In genomic region chr7:92634924-92635519, GRCh38 we compare ENCODE assay signal across 8 cellular contexts. TPM values are rescaled to one million over a fixed set of nuclear protein-coding genes. Genes with fewer than 3 reads are reported as not detected.
DNase-seq lines count a peak whose midpoint lies in the region; ATAC-seq lines count a peak whose summit lies in the region.

No MANE protein-coding gene starts in this region.

- peak; percentile 74 for DNase-seq in activated CD4-positive, alpha-beta T cell treated with anti-CD3 and anti-CD28 coated beads, Interleukin-2, amount 10 ng/mL, durations not matched to agents 24 days and 14 days
- DNase-seq in activated CD4-positive, alpha-beta T cell treated with anti-CD3 and anti-CD28 coated beads, Interleukin-2, amount 50 U/mL, for 4 hours = no peak
- no peak for DNase-seq in T-helper 17 cell
- DNase-seq in fibroblast of the conjunctiva (ENCODE audit: low read depth) = peak; percentile 64
- no peak for DNase-seq in iPS-NIHi7 (ENCODE audit: extremely low spot score)
- no peak for DNase-seq in NCI-H1105 treated with DMSO at 0.1 percent for 48 hours (lab: John Stamatoyannopoulos, UW)

- peak overlapping the region; percentile 70 for H3K4me3 Mint-ChIP-seq in activated CD4-positive, alpha-beta T cell treated with anti-CD3 and anti-CD28 coated beads, Interleukin-2, amount 10 ng/mL, durations not matched to agents 24 days and 14 days
- no peak overlapping the region for H3K4me3 Mint-ChIP-seq in T-helper 17 cell

- H3K4me2 ChIP-seq in skeletal muscle satellite cell (ENCODE audit: low read length) = peak overlapping the region; percentile 63

- peaks cover 49% of the 10 kb centered on the region for H3K4me1 ChIP-seq in skeletal muscle satellite cell (ENCODE audit: control insufficient read depth, insufficient read depth, low read length)

- peak overlapping the region; percentile 68 for H3K9ac ChIP-seq in skeletal muscle satellite cell (ENCODE audit: low read depth, low read length)

- ATAC-seq in HG03196 (IDR thresholded peaks at IDR 0.05; ENCODE audit: unreplicated experiment) (peak; percentile 34), T-helper 17 cell (peak; percentile 57)

- H3K9me3 ChIP-seq in T-helper 17 cell (ENCODE audit: control insufficient read depth, low read length, poor library complexity, severe bottlenecking) (no peaks in the 10 kb centered on the region), skeletal muscle satellite cell (replicated peaks; ENCODE audit: low read length) (no peaks in the 10 kb centered on the region)

- peaks cover 24% of the 10 kb centered on the region for H3K36me3 Mint-ChIP-seq in activated CD4-positive, alpha-beta T cell treated with anti-CD3 and anti-CD28 coated beads, Interleukin-2, amount 10 ng/mL, durations not matched to agents 24 days and 14 days (ENCODE audit: low read depth)
- peaks cover 2% of the 10 kb centered on the region for H3K36me3 Mint-ChIP-seq in T-helper 17 cell (ENCODE audit: low read depth)

- no peaks in the 10 kb centered on the region for H3K36me3 ChIP-seq in skeletal muscle satellite cell (ENCODE audit: insufficient read depth, low read length)

- no peaks in the 10 kb centered on the region for H3K27me3 ChIP-seq in skeletal muscle satellite cell (ENCODE audit: control insufficient read depth, insufficient read depth, low read length)

- peak overlapping the region; percentile 98 for H3K27ac Mint-ChIP-seq in activated CD4-positive, alpha-beta T cell treated with anti-CD3 and anti-CD28 coated beads, Interleukin-2, amount 10 ng/mL, durations not matched to agents 24 days and 14 days
- H3K27ac Mint-ChIP-seq in T-helper 17 cell = peak overlapping the region; percentile 51

- peaks cover 3% of the 10 kb centered on the region for H3K9me3 Mint-ChIP-seq in activated CD4-positive, alpha-beta T cell treated with anti-CD3 and anti-CD28 coated beads, Interleukin-2, amount 10 ng/mL, durations not matched to agents 24 days and 14 days

- intact Hi-C loops in activated CD4-positive, alpha-beta T cell treated with anti-CD3 and anti-CD28 coated beads, Interleukin-2, amount 10 ng/mL, durations not matched to agents 24 days and 14 days (cut with micrococcal nuclease) = loop anchor here (5.0 kb wide), 3 partner anchors 322 to 482 kb away; partner anchors contain the start of gene SAMD9

- H3K4me1 Mint-ChIP-seq in activated CD4-positive, alpha-beta T cell treated with anti-CD3 and anti-CD28 coated beads, Interleukin-2, amount 10 ng/mL, durations not matched to agents 24 days and 14 days = peaks cover 70% of the 10 kb centered on the region
- peaks cover 47% of the 10 kb centered on the region for H3K4me1 Mint-ChIP-seq in T-helper 17 cell

- no peaks in the 10 kb centered on the region for H3K27me3 Mint-ChIP-seq in activated CD4-positive, alpha-beta T cell treated with anti-CD3 and anti-CD28 coated beads, Interleukin-2, amount 10 ng/mL, durations not matched to agents 24 days and 14 days
- H3K27me3 Mint-ChIP-seq in T-helper 17 cell = no peaks in the 10 kb centered on the region

- peak overlapping the region; percentile 15 for H3K4me3 ChIP-seq in skeletal muscle satellite cell (ENCODE audit: low read length)

RNA-seq across cellular contexts. Expression of gene FAM133B, which starts 44.8 kb away (rescaled TPM):
- total RNA-seq in activated CD4-positive, alpha-beta T cell treated with anti-CD3 and anti-CD28 coated beads, Interleukin-2, amount 10 ng/mL, durations not matched to agents 24 days and 14 days = 35.5 and 39.8 TPM in 2 replicates
- total RNA-seq in T-helper 17 cell = 10 to 100 TPM; 71.6 to 77.0 TPM
- total RNA-seq in skeletal muscle satellite cell (2012; rRNA removed) = 11.8 and 14.7 TPM in 2 replicates

Comparison
In these comparisons a context has a peak if more than half of its experiments do, and no peak if none do; other contexts are left out.
1. DNase-seq: peak in activated CD4-positive, alpha-beta T cell treated with anti-CD3 and anti-CD28 coated beads, Interleukin-2, amount 10 ng/mL, durations not matched to agents 24 days and 14 days (single experiment) and fibroblast of the conjunctiva (single experiment); none in activated CD4-positive, alpha-beta T cell treated with anti-CD3 and anti-CD28 coated beads, Interleukin-2, amount 50 U/mL, for 4 hours (0 of 2), T-helper 17 cell (0 of 3), iPS-NIHi7 (single experiment) and NCI-H1105 treated with DMSO at 0.1 percent for 48 hours (single experiment).